27 cellular contexts compared by ENCODE assay signal in genomic region chr1:198517623-198518022, GRCh38. TPM values are rescaled to one million over a fixed set of nuclear protein-coding genes. Genes with fewer than 3 reads are reported as not detected.
DNase-seq lines count a peak whose midpoint lies in the region; ATAC-seq and TF ChIP-seq lines count a peak whose summit lies in the region.
"Had no signal": no experiment of that assay in that cellular context is flagged by ENCODE, and none has a peak within 500 bp of the region (broad histone marks: within the 10 kb centered on the region; RNA-seq: fewer than 3 reads in every experiment).

No MANE protein-coding gene starts in this region.

- peaks cover 12% of the 10 kb centered on the region for H3K36me3 Mint-ChIP-seq in CD4-positive, CD25-positive, alpha-beta regulatory T cell
- no peaks in the 10 kb centered on the region for H3K36me3 Mint-ChIP-seq in activated T-helper 17 cell treated with anti-CD3 and anti-CD28 coated beads, Interleukin-2, amount 50 U/mL, for 72 hours (ENCODE audit: low read depth)
- peaks cover 15% of the 10 kb centered on the region for H3K36me3 Mint-ChIP-seq in natural killer cell treated with Interleukin-12 subunit alpha and Interleukin-12 subunit beta and Interleukin-15 and Interleukin-18, amount 100 ng/mL, for 72 hours

- H2AFZ ChIP-seq in GM23248 = peak overlapping the region; percentile 3; the same call in 1 of the 2 replicates
- H2AFZ ChIP-seq: PC-9 had no signal

- no peaks in the 10 kb centered on the region for H3K27me3 Mint-ChIP-seq in CD4-positive, CD25-positive, alpha-beta regulatory T cell
- no peaks in the 10 kb centered on the region for H3K27me3 Mint-ChIP-seq in activated T-helper 17 cell treated with anti-CD3 and anti-CD28 coated beads, Interleukin-2, amount 50 U/mL, for 72 hours
- no peaks in the 10 kb centered on the region for H3K27me3 Mint-ChIP-seq in natural killer cell treated with Interleukin-12 subunit alpha and Interleukin-12 subunit beta and Interleukin-15 and Interleukin-18, amount 100 ng/mL, for 72 hours
- H3K27me3 Mint-ChIP-seq: CD4-positive, alpha-beta T cell had no signal

- H3K9me3 ChIP-seq in CD4-positive, CD25-positive, alpha-beta regulatory T cell (ENCODE audit: control insufficient read depth in 2 of 2, low read length in 2 of 2) = no peaks in the 10 kb centered on the region
- H3K9me3 ChIP-seq in GM23248 (ENCODE audit: low read depth) = no peaks in the 10 kb centered on the region
- H3K9me3 ChIP-seq: BLaER1, Caco-2, SJCRH30 had no signal

- H3K4me3 ChIP-seq in CD4-positive, CD25-positive, alpha-beta regulatory T cell (ENCODE audit: low read depth, low read length) = peak overlapping the region; percentile 71
- no peak overlapping the region for H3K4me3 ChIP-seq in GM23248
- H3K4me3 ChIP-seq: BLaER1, PC-9, SJCRH30 had no signal

- no peak overlapping the region for H3K27ac ChIP-seq in CD4-positive, CD25-positive, alpha-beta regulatory T cell (ENCODE audit: insufficient read depth, low read length, poor library complexity, severe bottlenecking)
- no peak overlapping the region for H3K27ac ChIP-seq in GM23248
- H3K27ac ChIP-seq: BLaER1, PC-9, SJCRH30 had no signal

- DNase-seq in CD4-positive, CD25-positive, alpha-beta regulatory T cell = no peak
- DNase-seq in GM23248 = no peak
- DNase-seq in natural killer cell treated with Interleukin-12 subunit alpha and Interleukin-12 subunit beta and Interleukin-15 and Interleukin-18, amount 100 ng/mL, for 72 hours (ENCODE audit: low spot score) = no peak
- no peak for DNase-seq in retina
- DNase-seq: Caco-2; CD4-positive, alpha-beta T cell; DMS 273 treated with DMSO at 0.1 percent for 48 hours; DMS79; GF-D8; NCI-H1048; NCI-H1417; NCI-H1694; NCI-H2029 treated with DMSO at 0.1 percent for 48 hours; NCI-H446 treated with DMSO at 0.1 percent for 48 hours; NCI-H526; NCI-H82; PC-9; SJCRH30 had no signal

- H3K36me3 ChIP-seq in CD4-positive, CD25-positive, alpha-beta regulatory T cell (ENCODE audit: control insufficient read depth, insufficient read depth, low read length) = no peaks in the 10 kb centered on the region
- no peaks in the 10 kb centered on the region for H3K36me3 ChIP-seq in GM23248 (ENCODE audit: low read depth)
- H3K36me3 ChIP-seq: BLaER1, SJCRH30 had no signal

- no peak overlapping the region for H3K9ac ChIP-seq in GM23248
- H3K9ac ChIP-seq: BLaER1 had no signal

- in situ Hi-C loops in GM23248 (cut with MboI) = no loop called here

- no peaks in the 10 kb centered on the region for H3K9me2 ChIP-seq in GM23248 (ENCODE audit: insufficient read depth)

- H3K4me3 Mint-ChIP-seq in CD4-positive, CD25-positive, alpha-beta regulatory T cell = peak overlapping the region in 1 of 4 donors; percentile 18
- peak overlapping the region; percentile 29 for H3K4me3 Mint-ChIP-seq in activated T-helper 17 cell treated with anti-CD3 and anti-CD28 coated beads, Interleukin-2, amount 50 U/mL, for 72 hours
- H3K4me3 Mint-ChIP-seq in natural killer cell treated with Interleukin-12 subunit alpha and Interleukin-12 subunit beta and Interleukin-15 and Interleukin-18, amount 100 ng/mL, for 72 hours = peak overlapping the region; percentile 83

- H3K79me2 ChIP-seq in GM23248 (ENCODE audit: insufficient read depth) = no peaks in the 10 kb centered on the region

- H3K4me1 ChIP-seq in CD4-positive, CD25-positive, alpha-beta regulatory T cell (ENCODE audit: control insufficient read depth, insufficient read depth, low read length, poor library complexity, severe bottlenecking) = peaks cover 42% of the 10 kb centered on the region
- H3K4me1 ChIP-seq in GM23248 (ENCODE audit: insufficient read depth) = peaks cover 5% of the 10 kb centered on the region; the same call in 1 of the 2 replicates
- H3K4me1 ChIP-seq: BLaER1, Caco-2, SJCRH30 had no signal

- H3F3A ChIP-seq in GM23248 (ENCODE audit: insufficient read depth) = no peaks in the 10 kb centered on the region

- no peak overlapping the region for H3K4me2 ChIP-seq in GM23248 (ENCODE audit: unreplicated experiment)
- H3K4me2 ChIP-seq: BLaER1, PC-9 had no signal

- H3K9me3 Mint-ChIP-seq in CD4-positive, CD25-positive, alpha-beta regulatory T cell = peaks cover 0 to 1% (median 0%) of the 10 kb centered on the region in 7 donors
- H3K9me3 Mint-ChIP-seq in activated T-helper 17 cell treated with anti-CD3 and anti-CD28 coated beads, Interleukin-2, amount 50 U/mL, for 72 hours = no peaks in the 10 kb centered on the region
- no peaks in the 10 kb centered on the region for H3K9me3 Mint-ChIP-seq in natural killer cell treated with Interleukin-12 subunit alpha and Interleukin-12 subunit beta and Interleukin-15 and Interleukin-18, amount 100 ng/mL, for 72 hours
- H3K9me3 Mint-ChIP-seq: CD4-positive, alpha-beta T cell had no signal

- H3K27me3 ChIP-seq in CD4-positive, CD25-positive, alpha-beta regulatory T cell (ENCODE audit: control insufficient read depth, insufficient read depth, low read length) = no peaks in the 10 kb centered on the region
- H3K27me3 ChIP-seq in GM23248 (replicated peaks; ENCODE audit: insufficient read depth) = no peaks in the 10 kb centered on the region
- H3K27me3 ChIP-seq: BLaER1, SJCRH30 had no signal

- H3K4me1 Mint-ChIP-seq in CD4-positive, CD25-positive, alpha-beta regulatory T cell = peaks cover 22 to 75% (median 53%) of the 10 kb centered on the region in 4 donors
- peaks cover 33% of the 10 kb centered on the region for H3K4me1 Mint-ChIP-seq in activated T-helper 17 cell treated with anti-CD3 and anti-CD28 coated beads, Interleukin-2, amount 50 U/mL, for 72 hours
- H3K4me1 Mint-ChIP-seq in natural killer cell treated with Interleukin-12 subunit alpha and Interleukin-12 subunit beta and Interleukin-15 and Interleukin-18, amount 100 ng/mL, for 72 hours (ENCODE audit: low read depth in 2 of 2) = peaks cover 46 to 68% of the 10 kb centered on the region in 2 donors

- H4K20me1 ChIP-seq in GM23248 (ENCODE audit: insufficient read depth) = no peaks in the 10 kb centered on the region
- H4K20me1 ChIP-seq: BLaER1 had no signal

- no peak for ATAC-seq in CD4-positive, CD25-positive, alpha-beta regulatory T cell (ENCODE audit: low read depth in 2 of 2)
- peak; percentile 12 for ATAC-seq in activated T-helper 17 cell treated with anti-CD3 and anti-CD28 coated beads, Interleukin-2, amount 50 U/mL, for 72 hours (replicated peaks)
- ATAC-seq in natural killer cell treated with Interleukin-12 subunit alpha and Interleukin-12 subunit beta and Interleukin-15 and Interleukin-18, amount 100 ng/mL, for 72 hours = no peak
- ATAC-seq in HG03025 (IDR thresholded peaks at IDR 0.05; ENCODE audit: low FRiP score, unreplicated experiment) = no peak
- ATAC-seq in SK-N-SH treated with all-trans-retinoic acid at 6 μM for 48 hours = no peak
- ATAC-seq: HCT116, Right ventricle myocardium inferior had no signal

- no peak overlapping the region for H3K27ac Mint-ChIP-seq in CD4-positive, CD25-positive, alpha-beta regulatory T cell
- H3K27ac Mint-ChIP-seq in activated T-helper 17 cell treated with anti-CD3 and anti-CD28 coated beads, Interleukin-2, amount 50 U/mL, for 72 hours = no peak overlapping the region
- peak overlapping the region in 1 of 2 donors; percentile 94 for H3K27ac Mint-ChIP-seq in natural killer cell treated with Interleukin-12 subunit alpha and Interleukin-12 subunit beta and Interleukin-15 and Interleukin-18, amount 100 ng/mL, for 72 hours
- H3K27ac Mint-ChIP-seq: CD4-positive, alpha-beta T cell had no signal

TF ChIP-seq in SK-N-SH treated with all-trans-retinoic acid at 6 μM for 48 hours, 23 proteins besides CTCF, POLR2A, EP300 and RAD21:
- TF ChIP-seq CSRNP3 (CRISPR knock-in tag; IDR thresholded peaks at IDR 0.05) (no peak), ZC3H10 (CRISPR knock-in tag; IDR thresholded peaks at IDR 0.05) (no peak), ZNF565 (CRISPR knock-in tag; conservative IDR thresholded peaks at IDR 0.05; ENCODE audit: low read depth) (no peak), TCF4 (CRISPR knock-in tag; IDR thresholded peaks at IDR 0.05; ENCODE audit: borderline replicate concordance) (no peak)
- TF ChIP-seq, protein P1, sequence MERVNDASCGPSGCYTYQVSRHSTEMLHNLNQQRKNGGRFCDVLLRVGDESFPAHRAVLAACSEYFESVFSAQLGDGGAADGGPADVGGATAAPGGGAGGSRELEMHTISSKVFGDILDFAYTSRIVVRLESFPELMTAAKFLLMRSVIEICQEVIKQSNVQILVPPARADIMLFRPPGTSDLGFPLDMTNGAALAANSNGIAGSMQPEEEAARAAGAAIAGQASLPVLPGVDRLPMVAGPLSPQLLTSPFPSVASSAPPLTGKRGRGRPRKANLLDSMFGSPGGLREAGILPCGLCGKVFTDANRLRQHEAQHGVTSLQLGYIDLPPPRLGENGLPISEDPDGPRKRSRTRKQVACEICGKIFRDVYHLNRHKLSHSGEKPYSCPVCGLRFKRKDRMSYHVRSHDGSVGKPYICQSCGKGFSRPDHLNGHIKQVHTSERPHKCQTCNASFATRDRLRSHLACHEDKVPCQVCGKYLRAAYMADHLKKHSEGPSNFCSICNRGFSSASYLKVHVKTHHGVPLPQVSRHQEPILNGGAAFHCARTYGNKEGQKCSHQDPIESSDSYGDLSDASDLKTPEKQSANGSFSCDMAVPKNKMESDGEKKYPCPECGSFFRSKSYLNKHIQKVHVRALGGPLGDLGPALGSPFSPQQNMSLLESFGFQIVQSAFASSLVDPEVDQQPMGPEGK (CRISPR knock-in tag; IDR thresholded peaks at IDR 0.05; ENCODE audit: borderline replicate concordance) = no peak

RNA-seq across cellular contexts. Expression of gene ATP6V1G3, which starts 22.9 kb away (rescaled TPM):
- total RNA-seq in CD4-positive, CD25-positive, alpha-beta regulatory T cell = not detected
- under 1 TPM in 1 of 4 donors, not detected in 3; 0.87 TPM for polyA plus RNA-seq in CD4-positive, CD25-positive, alpha-beta regulatory T cell
- not detected in 2 replicates for total RNA-seq in GM23248 (2014; rRNA removed; shearing (Covaris generic))
- 1.3 and 2.9 TPM in 2 replicates for polyA plus RNA-seq in GM23248 (2016; fragmentation: Nextera tagmentation; extraction: Ambion mirVana)
- total RNA-seq in activated T-helper 17 cell treated with anti-CD3 and anti-CD28 coated beads, Interleukin-2, amount 50 U/mL, for 72 hours = not detected
- total RNA-seq in natural killer cell treated with Interleukin-12 subunit alpha and Interleukin-12 subunit beta and Interleukin-15 and Interleukin-18, amount 100 ng/mL, for 72 hours = not detected
- total RNA-seq: CD4-positive, alpha-beta T cell; H4; HT-29; PC-9; Right ventricle myocardium inferior; RPMI7951; SJCRH30 had no signal
